Comparison of ENCODE assay signal across 15 cellular contexts in the genomic region with DNA sequence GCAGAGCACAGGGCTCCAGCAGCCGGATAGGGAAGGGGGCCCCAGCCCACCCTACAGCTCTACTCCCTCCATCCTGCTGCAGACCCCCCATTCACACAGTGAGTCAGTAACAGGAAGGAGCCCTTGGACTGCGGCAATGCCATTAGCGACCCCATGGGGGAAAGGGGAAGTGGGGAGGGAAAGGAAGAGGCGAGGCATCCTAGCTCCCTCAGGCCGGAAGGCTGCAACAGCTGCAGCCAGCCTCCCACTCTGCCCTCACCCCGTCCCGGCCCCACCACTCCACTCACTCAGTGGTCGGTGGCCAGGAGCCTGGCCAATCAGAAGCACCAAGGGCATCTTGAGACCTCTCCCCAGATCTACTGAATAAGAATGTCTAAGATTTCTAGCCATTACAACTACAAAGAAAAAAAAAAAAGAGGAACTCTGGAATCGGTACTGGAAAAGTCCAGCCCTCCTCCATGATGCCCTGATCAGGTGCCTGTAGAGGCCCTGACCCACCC. TPM values are rescaled to one million over a fixed set of nuclear protein-coding genes. Genes with fewer than 3 reads are reported as not detected.
DNase-seq lines count a peak whose midpoint lies in the region; ATAC-seq, FAIRE-seq and TF ChIP-seq lines count a peak whose summit lies in the region.
"Had no signal": no experiment of that assay in that cellular context is flagged by ENCODE, and none has a peak within 500 bp of the region (broad histone marks: within the 10 kb centered on the region; RNA-seq: fewer than 3 reads in every experiment).

No MANE protein-coding gene starts in this region.

- dilution Hi-C loops in endothelial cell of umbilical vein (cut with MboI; ENCODE audit: extremely low pct_ligation_motif_present, low sequenced_read_pairs), result no loop called here

- BruUV-seq in endothelial cell of umbilical vein (replicated peaks; lab: Mats Ljungman, UMichigan), result no TSS peak

- H3K27ac Mint-ChIP-seq in stimulated activated naive CD8-positive, alpha-beta T cell treated with anti-CD3 and anti-CD28 coated beads, Interleukin-15, amount 100 ng/mL, for 72 hours, result no peak overlapping the region
- H3K27ac Mint-ChIP-seq in neural crest cell (ENCODE audit: unreplicated experiment), result peak overlapping the region; percentile 51
- H3K27ac Mint-ChIP-seq: activated CD4-positive, alpha-beta memory T cell treated with anti-CD3 and anti-CD28 coated beads, Interleukin-2, amount 10 ng/mL, durations not matched to agents 7 days and 5 days had no signal

- intact Hi-C loops in endothelial cell of umbilical vein (cut with micrococcal nuclease), result loop anchor here (1.0 kb wide), 2 partner anchors 14 to 53 kb away; a partner anchor contains a TSS

- FAIRE-seq in endothelial cell of umbilical vein (lab: Jason Lieb, UNC), result peak; percentile 64
- FAIRE-seq: GM19239 had no signal

- H3K9me3 Mint-ChIP-seq in stimulated activated naive CD8-positive, alpha-beta T cell treated with anti-CD3 and anti-CD28 coated beads, Interleukin-15, amount 100 ng/mL, for 72 hours, result no peaks in the 10 kb centered on the region
- no peaks in the 10 kb centered on the region for H3K9me3 Mint-ChIP-seq in neural crest cell
- H3K9me3 Mint-ChIP-seq: activated CD4-positive, alpha-beta memory T cell treated with anti-CD3 and anti-CD28 coated beads, Interleukin-2, amount 10 ng/mL, durations not matched to agents 7 days and 5 days had no signal

- H3K27ac ChIP-seq in endothelial cell of umbilical vein (ENCODE audit: insufficient read depth, low read depth, low read length), result no peak overlapping the region
- H3K27ac ChIP-seq: SJSA1, thoracic aorta had no signal

- TF ChIP-seq CTCF in endothelial cell of umbilical vein (IDR thresholded peaks at IDR 0.05; ENCODE audit: extremely low read depth in 1 of 2, insufficient read depth in 1 of 2, low read depth in 1 of 2, low read length in 2 of 2) (no peak), neural crest cell (conservative IDR thresholded peaks at IDR 0.05) (no peak)

- CTCF ChIA-PET in endothelial cell of umbilical vein (lab: Charles Lee), result interaction anchor here (0.8 to 16.4 kb wide), 11 partner anchors 9 to 460 kb away, joined by 3 to 217 read pairs (median 5); a partner anchor contains a TSS

- no peak for TF ChIP-seq POLR2A in endothelial cell of umbilical vein (IDR thresholded peaks at IDR 0.05; ENCODE audit: low read depth, low read length)

- DNase-seq in stimulated activated naive CD8-positive, alpha-beta T cell treated with anti-CD3 and anti-CD28 coated beads, Interleukin-15, amount 100 ng/mL, for 72 hours, result no peak
- DNase-seq in stimulated activated naive CD8-positive, alpha-beta T cell treated with anti-CD3 and anti-CD28 coated beads, Interleukin-15, Interleukin-2, amounts not matched to agents 100 U/mL and 50 U/mL, for 24 hours, result no peak
- DNase-seq in endothelial cell of umbilical vein (ENCODE audit: low read depth, low spot score) (peak; percentile 39), neural crest cell (ENCODE audit: low read depth, low spot score) (no peak)
- no peak for DNase-seq in stimulated activated CD4-positive, alpha-beta T cell treated with anti-CD3 and anti-CD28 coated beads, Interleukin-15, amount 100 ng/mL, for 24 hours
- DNase-seq: activated CD4-positive, alpha-beta memory T cell treated with anti-CD3 and anti-CD28 coated beads, Interleukin-2, amount 10 ng/mL, durations not matched to agents 7 days and 5 days; body of pancreas; NCI-H2107; stimulated activated CD4-positive, alpha-beta T cell treated with anti-CD3 and anti-CD28 coated beads, Interleukin-1b, Interleukin-23, amount 100 ng/mL, for 48 hours had no signal

- no peak overlapping the region for H3K9ac ChIP-seq in endothelial cell of umbilical vein (replicated peaks; ENCODE audit: extremely low read depth, insufficient read depth, low read length)

- no peak overlapping the region for H3K4me3 ChIP-seq in endothelial cell of umbilical vein (replicated peaks in 1 of 3; ENCODE audit: insufficient read depth in 1 of 3, low read depth in 1 of 3, low read length in 3 of 3)
- H3K4me3 ChIP-seq: body of pancreas, SJSA1, thoracic aorta had no signal

- no peaks in the 10 kb centered on the region for H3K36me3 Mint-ChIP-seq in neural crest cell (ENCODE audit: low read depth)

- ATAC-seq in stimulated activated naive CD8-positive, alpha-beta T cell treated with anti-CD3 and anti-CD28 coated beads, Interleukin-15, amount 100 ng/mL, for 72 hours, result peak; percentile 8
- ATAC-seq in stimulated activated naive CD8-positive, alpha-beta T cell treated with anti-CD3 and anti-CD28 coated beads, Interleukin-15, Interleukin-2, amounts not matched to agents 100 U/mL and 50 U/mL, for 24 hours, result no peak
- ATAC-seq in HG03520 (IDR thresholded peaks at IDR 0.05; ENCODE audit: unreplicated experiment), result no peak
- ATAC-seq in HG03571 (IDR thresholded peaks at IDR 0.05; ENCODE audit: unreplicated experiment), result no peak
- ATAC-seq in HG02759 (IDR thresholded peaks at IDR 0.05; ENCODE audit: unreplicated experiment), result no peak

- H3K9me3 ChIP-seq in endothelial cell of umbilical vein (replicated peaks; ENCODE audit: control insufficient read depth, insufficient read depth, low read length), result no peaks in the 10 kb centered on the region
- H3K9me3 ChIP-seq: body of pancreas, SJSA1, thoracic aorta had no signal

- peaks cover 11% of the 10 kb centered on the region for H3K4me1 ChIP-seq in endothelial cell of umbilical vein (ENCODE audit: control insufficient read depth, extremely low read depth, insufficient read depth, low read length)
- H3K4me1 ChIP-seq: SJSA1 had no signal

- no peaks in the 10 kb centered on the region for H3K27me3 ChIP-seq in endothelial cell of umbilical vein (ENCODE audit: control insufficient read depth in 2 of 2, insufficient read depth in 2 of 2, low read length in 2 of 2)
- H3K27me3 ChIP-seq: body of pancreas, SJSA1 had no signal

- H3K27me3 Mint-ChIP-seq in stimulated activated naive CD8-positive, alpha-beta T cell treated with anti-CD3 and anti-CD28 coated beads, Interleukin-15, amount 100 ng/mL, for 72 hours, result no peaks in the 10 kb centered on the region
- no peaks in the 10 kb centered on the region for H3K27me3 Mint-ChIP-seq in neural crest cell (ENCODE audit: low read depth)

- peaks cover 39% of the 10 kb centered on the region for H3K4me1 Mint-ChIP-seq in stimulated activated naive CD8-positive, alpha-beta T cell treated with anti-CD3 and anti-CD28 coated beads, Interleukin-15, amount 100 ng/mL, for 72 hours
- H3K4me1 Mint-ChIP-seq in neural crest cell, result peaks cover 34% of the 10 kb centered on the region
- H3K4me1 Mint-ChIP-seq: activated CD4-positive, alpha-beta memory T cell treated with anti-CD3 and anti-CD28 coated beads, Interleukin-2, amount 10 ng/mL, durations not matched to agents 7 days and 5 days had no signal

- no peaks in the 10 kb centered on the region for H3K9me1 ChIP-seq in endothelial cell of umbilical vein (replicated peaks; ENCODE audit: control insufficient read depth, extremely low read depth, insufficient read depth, low read length)

- no peak overlapping the region for H3K4me3 Mint-ChIP-seq in stimulated activated naive CD8-positive, alpha-beta T cell treated with anti-CD3 and anti-CD28 coated beads, Interleukin-15, amount 100 ng/mL, for 72 hours
- H3K4me3 Mint-ChIP-seq in neural crest cell, result no peak overlapping the region
- H3K4me3 Mint-ChIP-seq: activated CD4-positive, alpha-beta memory T cell treated with anti-CD3 and anti-CD28 coated beads, Interleukin-2, amount 10 ng/mL, durations not matched to agents 7 days and 5 days had no signal

- no peaks in the 10 kb centered on the region for H3K36me3 ChIP-seq in endothelial cell of umbilical vein (ENCODE audit: control insufficient read depth in 2 of 2, extremely low read depth in 1 of 2, insufficient read depth in 2 of 2, low read length in 2 of 2)
- H3K36me3 ChIP-seq: SJSA1, thoracic aorta had no signal

- POLR2A ChIA-PET in endothelial cell of umbilical vein (lab: Charles Lee), result interaction anchor here (1.4 kb wide), 1 partner anchor 9 kb away, joined by 4 read pairs; no protein-coding TSS in a partner anchor

- no peaks in the 10 kb centered on the region for H4K20me1 ChIP-seq in endothelial cell of umbilical vein (replicated peaks; ENCODE audit: control insufficient read depth, extremely low read depth, insufficient read depth, low read length)

- peak overlapping the region; percentile 34 for H3K4me2 ChIP-seq in endothelial cell of umbilical vein (ENCODE audit: insufficient read depth, low read length)

- no peaks in the 10 kb centered on the region for H3K79me2 ChIP-seq in endothelial cell of umbilical vein (ENCODE audit: control insufficient read depth, insufficient read depth, low read length)

- H2AFZ ChIP-seq in endothelial cell of umbilical vein (ENCODE audit: low read depth, low read length), result peak overlapping the region; percentile 1

TF ChIP-seq in endothelial cell of umbilical vein, 7 proteins besides CTCF, POLR2A, EP300 and RAD21 (continues in another document):
- no peak for TF ChIP-seq MYC (IDR thresholded peaks at IDR 0.05; ENCODE audit: low read depth, low read length)
- peak; percentile 23 for TF ChIP-seq FOS (IDR thresholded peaks at IDR 0.05; ENCODE audit: borderline replicate concordance, insufficient read depth, low read length)
- no peak for TF ChIP-seq EZH2 (IDR thresholded peaks at IDR 0.05; ENCODE audit: borderline replicate concordance, low read depth, low read length, severe bottlenecking)
- peak; percentile 39 for TF ChIP-seq POLR2AphosphoS5 (IDR thresholded peaks at IDR 0.05; ENCODE audit: insufficient read depth, low read depth, low read length)

RNA-seq across cellular contexts. Expression of a gene that starts 14.1 kb away (rescaled TPM):
- total RNA-seq in endothelial cell of umbilical vein (26.7 and 32.1 TPM in 2 replicates), neural crest cell (40.2 and 41.3 TPM in 2 replicates)
- polyA plus RNA-seq in endothelial cell of umbilical vein, result 33.8 and 38.1 TPM in 2 replicates
- polyA plus RNA-seq in endothelial cell of umbilical vein (2011; cell fraction: cytosol; rRNA removed), result 20.8 and 23.6 TPM in 2 replicates
- polyA plus RNA-seq in endothelial cell of umbilical vein (2011; cell fraction: nucleus; rRNA removed), result 14.3 and 15.6 TPM in 2 replicates
- polyA plus RNA-seq in endothelial cell of umbilical vein (2012), result 21.1 and 24.9 TPM in 2 replicates
- polyA minus RNA-seq in endothelial cell of umbilical vein, result 10.8 and 11.1 TPM in 2 replicates
- polyA minus RNA-seq in endothelial cell of umbilical vein (2011; cell fraction: cytosol; rRNA and poly(A)+ RNA removed), result 15.2 TPM
- 6.8 and 7.0 TPM in 2 replicates for polyA minus RNA-seq in endothelial cell of umbilical vein (2011; cell fraction: nucleus; rRNA and poly(A)+ RNA removed)

RNA-seq across cellular contexts. Expression of a gene that starts 15.0 kb away (rescaled TPM):
- total RNA-seq in endothelial cell of umbilical vein (not detected in 2 replicates), neural crest cell (not detected in 2 replicates)
- polyA plus RNA-seq in endothelial cell of umbilical vein, result 0.06 and 0.08 TPM in 2 replicates
- polyA plus RNA-seq in endothelial cell of umbilical vein (2011; cell fraction: cytosol; rRNA removed), result 0.03 TPM in 1 of 2 replicates, not detected in the other
- polyA plus RNA-seq in endothelial cell of umbilical vein (2011; cell fraction: nucleus; rRNA removed), result not detected in 2 replicates
- not detected in 2 replicates for polyA plus RNA-seq in endothelial cell of umbilical vein (2012)
- polyA minus RNA-seq in endothelial cell of umbilical vein, result 0.17 TPM in 1 of 2 replicates, not detected in the other
- polyA minus RNA-seq in endothelial cell of umbilical vein (2011; cell fraction: cytosol; rRNA and poly(A)+ RNA removed), result not detected
- polyA minus RNA-seq in endothelial cell of umbilical vein (2011; cell fraction: nucleus; rRNA and poly(A)+ RNA removed), result not detected in 2 replicates
- total RNA-seq: activated CD4-positive, alpha-beta memory T cell treated with anti-CD3 and anti-CD28 coated beads, Interleukin-2, amount 10 ng/mL, durations not matched to agents 7 days and 5 days; SJSA1; thoracic aorta had no signal
